Comparison of ENCODE assay signal across 1 cellular context in the genomic region with DNA sequence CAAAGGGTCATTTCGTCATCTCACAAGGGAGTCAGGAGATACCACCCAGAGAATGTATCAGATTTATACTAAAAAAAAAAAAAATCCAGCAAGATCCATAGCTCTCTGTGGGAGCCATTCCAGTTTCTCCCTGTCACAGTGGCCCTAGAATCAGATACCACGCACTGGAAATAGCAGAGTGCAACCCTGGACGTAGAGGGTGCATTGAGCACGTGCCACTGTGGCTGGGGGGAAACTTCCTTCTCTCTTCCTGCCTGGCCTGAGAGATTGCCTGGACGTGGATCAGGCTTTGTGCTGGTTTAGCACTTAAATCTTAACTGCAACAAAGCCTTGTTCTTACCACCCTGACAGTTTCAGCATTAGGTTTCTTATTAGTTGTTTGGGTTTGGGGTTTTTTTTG.
TF ChIP-seq lines count a peak whose summit lies in the region.

No MANE protein-coding gene starts in this region.

TF ChIP-seq in WTC11, 78 proteins besides CTCF, POLR2A, EP300 and RAD21 (continued from another document):
- TF ChIP-seq, protein P1, sequence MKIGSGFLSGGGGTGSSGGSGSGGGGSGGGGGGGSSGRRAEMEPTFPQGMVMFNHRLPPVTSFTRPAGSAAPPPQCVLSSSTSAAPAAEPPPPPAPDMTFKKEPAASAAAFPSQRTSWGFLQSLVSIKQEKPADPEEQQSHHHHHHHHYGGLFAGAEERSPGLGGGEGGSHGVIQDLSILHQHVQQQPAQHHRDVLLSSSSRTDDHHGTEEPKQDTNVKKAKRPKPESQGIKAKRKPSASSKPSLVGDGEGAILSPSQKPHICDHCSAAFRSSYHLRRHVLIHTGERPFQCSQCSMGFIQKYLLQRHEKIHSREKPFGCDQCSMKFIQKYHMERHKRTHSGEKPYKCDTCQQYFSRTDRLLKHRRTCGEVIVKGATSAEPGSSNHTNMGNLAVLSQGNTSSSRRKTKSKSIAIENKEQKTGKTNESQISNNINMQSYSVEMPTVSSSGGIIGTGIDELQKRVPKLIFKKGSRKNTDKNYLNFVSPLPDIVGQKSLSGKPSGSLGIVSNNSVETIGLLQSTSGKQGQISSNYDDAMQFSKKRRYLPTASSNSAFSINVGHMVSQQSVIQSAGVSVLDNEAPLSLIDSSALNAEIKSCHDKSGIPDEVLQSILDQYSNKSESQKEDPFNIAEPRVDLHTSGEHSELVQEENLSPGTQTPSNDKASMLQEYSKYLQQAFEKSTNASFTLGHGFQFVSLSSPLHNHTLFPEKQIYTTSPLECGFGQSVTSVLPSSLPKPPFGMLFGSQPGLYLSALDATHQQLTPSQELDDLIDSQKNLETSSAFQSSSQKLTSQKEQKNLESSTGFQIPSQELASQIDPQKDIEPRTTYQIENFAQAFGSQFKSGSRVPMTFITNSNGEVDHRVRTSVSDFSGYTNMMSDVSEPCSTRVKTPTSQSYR (CRISPR knock-in tag; IDR thresholded peaks at IDR 0.05), result no peak
- TF ChIP-seq CREB1 (CRISPR knock-in tag; IDR thresholded peaks at IDR 0.05) (no peak), FOXK1 (CRISPR knock-in tag; IDR thresholded peaks at IDR 0.05) (no peak), IRF2 (CRISPR knock-in tag; IDR thresholded peaks at IDR 0.05; ENCODE audit: borderline replicate concordance, low read depth) (no peak), CBFB (CRISPR knock-in tag; IDR thresholded peaks at IDR 0.05; ENCODE audit: low read depth) (no peak), ETV6 (CRISPR knock-in tag; IDR thresholded peaks at IDR 0.05) (no peak), NFATC4 (CRISPR knock-in tag; IDR thresholded peaks at IDR 0.05) (no peak), NR2C2 (CRISPR knock-in tag; IDR thresholded peaks at IDR 0.05) (no peak), MXD4 (CRISPR knock-in tag; IDR thresholded peaks at IDR 0.05; ENCODE audit: borderline replicate concordance) (no peak), ZNF317 (CRISPR knock-in tag; IDR thresholded peaks at IDR 0.05; ENCODE audit: borderline replicate concordance, low read depth) (no peak), TCF7 (CRISPR knock-in tag; IDR thresholded peaks at IDR 0.05; ENCODE audit: low read depth) (no peak)
- TF ChIP-seq, protein P2, sequence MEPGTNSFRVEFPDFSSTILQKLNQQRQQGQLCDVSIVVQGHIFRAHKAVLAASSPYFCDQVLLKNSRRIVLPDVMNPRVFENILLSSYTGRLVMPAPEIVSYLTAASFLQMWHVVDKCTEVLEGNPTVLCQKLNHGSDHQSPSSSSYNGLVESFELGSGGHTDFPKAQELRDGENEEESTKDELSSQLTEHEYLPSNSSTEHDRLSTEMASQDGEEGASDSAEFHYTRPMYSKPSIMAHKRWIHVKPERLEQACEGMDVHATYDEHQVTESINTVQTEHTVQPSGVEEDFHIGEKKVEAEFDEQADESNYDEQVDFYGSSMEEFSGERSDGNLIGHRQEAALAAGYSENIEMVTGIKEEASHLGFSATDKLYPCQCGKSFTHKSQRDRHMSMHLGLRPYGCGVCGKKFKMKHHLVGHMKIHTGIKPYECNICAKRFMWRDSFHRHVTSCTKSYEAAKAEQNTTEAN (CRISPR knock-in tag; IDR thresholded peaks at IDR 0.05), result no peak
- TF ChIP-seq, protein P3, sequence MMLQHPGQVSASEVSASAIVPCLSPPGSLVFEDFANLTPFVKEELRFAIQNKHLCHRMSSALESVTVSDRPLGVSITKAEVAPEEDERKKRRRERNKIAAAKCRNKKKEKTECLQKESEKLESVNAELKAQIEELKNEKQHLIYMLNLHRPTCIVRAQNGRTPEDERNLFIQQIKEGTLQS (CRISPR knock-in tag; conservative IDR thresholded peaks at IDR 0.05), result no peak
- TF ChIP-seq, protein P4, sequence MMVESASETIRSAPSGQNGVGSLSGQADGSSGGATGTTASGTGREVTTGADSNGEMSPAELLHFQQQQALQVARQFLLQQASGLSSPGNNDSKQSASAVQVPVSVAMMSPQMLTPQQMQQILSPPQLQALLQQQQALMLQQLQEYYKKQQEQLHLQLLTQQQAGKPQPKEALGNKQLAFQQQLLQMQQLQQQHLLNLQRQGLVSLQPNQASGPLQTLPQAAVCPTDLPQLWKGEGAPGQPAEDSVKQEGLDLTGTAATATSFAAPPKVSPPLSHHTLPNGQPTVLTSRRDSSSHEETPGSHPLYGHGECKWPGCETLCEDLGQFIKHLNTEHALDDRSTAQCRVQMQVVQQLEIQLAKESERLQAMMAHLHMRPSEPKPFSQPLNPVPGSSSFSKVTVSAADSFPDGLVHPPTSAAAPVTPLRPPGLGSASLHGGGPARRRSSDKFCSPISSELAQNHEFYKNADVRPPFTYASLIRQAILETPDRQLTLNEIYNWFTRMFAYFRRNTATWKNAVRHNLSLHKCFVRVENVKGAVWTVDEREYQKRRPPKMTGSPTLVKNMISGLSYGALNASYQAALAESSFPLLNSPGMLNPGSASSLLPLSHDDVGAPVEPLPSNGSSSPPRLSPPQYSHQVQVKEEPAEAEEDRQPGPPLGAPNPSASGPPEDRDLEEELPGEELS (CRISPR knock-in tag; IDR thresholded peaks at IDR 0.05), result no peak
- TF ChIP-seq, protein P5, sequence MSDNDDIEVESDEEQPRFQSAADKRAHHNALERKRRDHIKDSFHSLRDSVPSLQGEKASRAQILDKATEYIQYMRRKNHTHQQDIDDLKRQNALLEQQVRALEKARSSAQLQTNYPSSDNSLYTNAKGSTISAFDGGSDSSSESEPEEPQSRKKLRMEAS (CRISPR knock-in tag; IDR thresholded peaks at IDR 0.05), result no peak
- TF ChIP-seq, protein P6, sequence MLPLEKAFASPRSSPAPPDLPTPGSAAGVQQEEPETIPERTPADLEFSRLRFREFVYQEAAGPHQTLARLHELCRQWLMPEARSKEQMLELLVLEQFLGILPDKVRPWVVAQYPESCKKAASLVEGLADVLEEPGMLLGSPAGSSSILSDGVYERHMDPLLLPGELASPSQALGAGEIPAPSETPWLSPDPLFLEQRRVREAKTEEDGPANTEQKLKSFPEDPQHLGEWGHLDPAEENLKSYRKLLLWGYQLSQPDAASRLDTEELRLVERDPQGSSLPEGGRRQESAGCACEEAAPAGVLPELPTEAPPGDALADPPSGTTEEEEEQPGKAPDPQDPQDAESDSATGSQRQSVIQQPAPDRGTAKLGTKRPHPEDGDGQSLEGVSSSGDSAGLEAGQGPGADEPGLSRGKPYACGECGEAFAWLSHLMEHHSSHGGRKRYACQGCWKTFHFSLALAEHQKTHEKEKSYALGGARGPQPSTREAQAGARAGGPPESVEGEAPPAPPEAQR (CRISPR knock-in tag; IDR thresholded peaks at IDR 0.05), result no peak
